Comparison of ENCODE assay signal across 9 cellular contexts in the genomic region with DNA sequence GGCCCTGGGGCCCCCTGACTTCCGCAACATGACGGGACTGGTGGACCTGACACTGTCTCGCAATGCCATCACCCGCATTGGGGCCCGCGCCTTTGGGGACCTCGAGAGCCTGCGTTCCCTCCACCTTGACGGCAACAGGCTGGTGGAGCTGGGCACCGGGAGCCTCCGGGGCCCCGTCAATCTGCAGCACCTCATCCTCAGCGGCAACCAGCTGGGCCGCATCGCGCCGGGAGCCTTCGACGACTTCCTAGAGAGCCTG. TPM values are rescaled to one million over a fixed set of nuclear protein-coding genes. Genes with fewer than 3 reads are reported as not detected.
DNase-seq lines count a peak whose midpoint lies in the region; ATAC-seq and TF ChIP-seq lines count a peak whose summit lies in the region.
"Had no signal": no experiment of that assay in that cellular context is flagged by ENCODE, and none has a peak within 500 bp of the region (broad histone marks: within the 10 kb centered on the region; RNA-seq: fewer than 3 reads in every experiment).

No MANE protein-coding gene starts in this region.

- H3K4me3 ChIP-seq in BLaER1 treated with 17β-estradiol and CSF1 and Interleukin-3, amounts not matched to agents 10 nM and 100 nM: peak overlapping the region; percentile 80 to 98 (median 91)
- H3K4me3 ChIP-seq in HUES64 (ENCODE audit: low read length) (peak overlapping the region; percentile 83), astrocyte of the cerebellum (ENCODE audit: low read depth, low read length) (peak overlapping the region; percentile 67), heart right ventricle (peak overlapping the region in 1 of 10 donors; percentile 78)

- in situ Hi-C loops in astrocyte of the cerebellum (cut with HindIII; ENCODE audit: low sequenced_read_pairs): no loop called here

- WGBS in HUES64: 92% methylated on average over 19 of the region's 19 CpGs
- WGBS in heart right ventricle, 2 donors: 94 to 97% methylated on average over 19 of the region's 19 CpGs

- H3K36me3 Mint-ChIP-seq in naive B cell: no peaks in the 10 kb centered on the region

- H3K9me3 Mint-ChIP-seq in naive B cell: peaks cover 0 to 2% (median 0%) of the 10 kb centered on the region in 7 donors

- H3K4me1 ChIP-seq in BLaER1 treated with 17β-estradiol and CSF1 and Interleukin-3, amounts not matched to agents 10 nM and 100 nM: peaks cover 57 to 82% (median 75%) of the 10 kb centered on the region in 10 experiments
- H3K4me1 ChIP-seq in HUES64 (ENCODE audit: insufficient read depth, low read length) (peaks cover 5% of the 10 kb centered on the region; the same call in 1 of the 2 replicates), heart right ventricle (peaks cover 0 to 15% (median 10%) of the 10 kb centered on the region in 9 donors)

- peak overlapping the region in 1 of 6 donors; percentile 14 for H3K27ac Mint-ChIP-seq in naive B cell

- no peaks in the 10 kb centered on the region for H3K27me3 Mint-ChIP-seq in naive B cell

- intact Hi-C loops in heart right ventricle (cut with DNase I): loop anchor here in 2 of 10 donors (2.0 to 5.0 kb wide), 2 partner anchors 99 to 101 kb away; a partner anchor contains a TSS

- ATAC-seq in naive B cell (ENCODE audit: low read depth in 2 of 2) (no peak), heart right ventricle (no peak)
- ATAC-seq: left lung had no signal

- no peak for TF ChIP-seq CTCF in astrocyte of the cerebellum (IDR thresholded peaks at IDR 0.05; ENCODE audit: low read depth, low read length, missing control alignments)
- TF ChIP-seq CTCF in heart right ventricle (IDR thresholded peaks at IDR 0.05): no peak

- H3K27ac ChIP-seq in BLaER1 treated with 17β-estradiol and CSF1 and Interleukin-3, amounts not matched to agents 10 nM and 100 nM: peak overlapping the region in 10 of 11 experiments; percentile 75 to 100 (median 99); a peak in 19 of 22 replicates
- H3K27ac ChIP-seq in HUES64 (ENCODE audit: low read depth, low read length): no peak overlapping the region
- H3K27ac ChIP-seq in heart right ventricle: peak overlapping the region in 1 of 10 donors; percentile 31
- H3K27ac ChIP-seq: left lung had no signal

- peaks cover 13 to 55% (median 51%) of the 10 kb centered on the region in 11 experiments; a peak in 21 of 22 replicates for H4K20me1 ChIP-seq in BLaER1 treated with 17β-estradiol and CSF1 and Interleukin-3, amounts not matched to agents 10 nM and 100 nM

- H3K9ac ChIP-seq in BLaER1 treated with 17β-estradiol and CSF1 and Interleukin-3, amounts not matched to agents 10 nM and 100 nM: peak overlapping the region; percentile 89 to 100 (median 98); a peak in 21 of 22 replicates
- no peak overlapping the region for H3K9ac ChIP-seq in HUES64 (ENCODE audit: low read depth, low read length)

- H3K4me3 Mint-ChIP-seq in naive B cell: peak overlapping the region; percentile 59 to 93 (median 76)

- peaks cover 21 to 47% (median 38%) of the 10 kb centered on the region in 11 experiments; a peak in 21 of 22 replicates for H3K36me3 ChIP-seq in BLaER1 treated with 17β-estradiol and CSF1 and Interleukin-3, amounts not matched to agents 10 nM and 100 nM
- H3K36me3 ChIP-seq in HUES64 (ENCODE audit: insufficient read depth, low read length) (peaks cover 12% of the 10 kb centered on the region; the same call in 1 of the 2 replicates), heart right ventricle (peaks cover 0 to 12% (median 0%) of the 10 kb centered on the region in 9 donors)

- H3K9me3 ChIP-seq in BLaER1 treated with 17β-estradiol and CSF1 and Interleukin-3, amounts not matched to agents 10 nM and 100 nM (replicated peaks in 1 of 11): no peaks in the 10 kb centered on the region
- H3K9me3 ChIP-seq in HUES64 (ENCODE audit: insufficient read depth, low read depth, low read length) (no peaks in the 10 kb centered on the region), heart right ventricle (no peaks in the 10 kb centered on the region)
- H3K9me3 ChIP-seq: left lung had no signal

- peak overlapping the region; percentile 86 to 100 (median 98) for H3K4me2 ChIP-seq in BLaER1 treated with 17β-estradiol and CSF1 and Interleukin-3, amounts not matched to agents 10 nM and 100 nM

- peaks cover 4 to 12% (median 7%) of the 10 kb centered on the region in 3 donors for H3K4me1 Mint-ChIP-seq in naive B cell

- no peaks in the 10 kb centered on the region for H3K27me3 ChIP-seq in BLaER1 treated with 17β-estradiol and CSF1 and Interleukin-3, amounts not matched to agents 10 nM and 100 nM
- H3K27me3 ChIP-seq in HUES64 (ENCODE audit: insufficient read depth, low read length) (no peaks in the 10 kb centered on the region), heart right ventricle (no peaks in the 10 kb centered on the region)
- H3K27me3 ChIP-seq: left lung had no signal

- DNase-seq in astrocyte of the cerebellum (ENCODE audit: low read depth): no peak
- DNase-seq in naive B cell: no peak
- no peak for DNase-seq in mucosa of gallbladder (ENCODE audit: low spot score)
- no peak for DNase-seq in heart right ventricle
- DNase-seq in HT-29 (ENCODE audit: low spot score): no peak
- DNase-seq in DMS79 treated with DMSO at 0.1 percent for 48 hours (lab: John Stamatoyannopoulos, UW): no peak

RNA-seq across cellular contexts. Expression of a gene that starts 1.0 kb away (rescaled TPM):
- 32.4 TPM for polyA plus RNA-seq in HUES64 (2013, experiment 1 of 2)
- 26.4 TPM for polyA plus RNA-seq in HUES64 (2013, experiment 2 of 2)
- polyA plus RNA-seq in naive B cell (ENCODE audit: low read depth in 6 of 6): 1 to 10 TPM in 2 of 6 donors, under 1 TPM in 4; 0.19 to 1.7 (median 0.70) TPM
- 7.3 TPM for total RNA-seq in mucosa of gallbladder
- 10 to 100 TPM in 9 of 10 donors, 1 to 10 TPM in 1; 9.1 to 20.7 (median 13.6) TPM for total RNA-seq in heart right ventricle
- polyA plus RNA-seq in heart right ventricle: 10 to 100 TPM; 13.7 to 33.1 TPM
- total RNA-seq in HT-29 (2014; rRNA removed; shearing (Covaris generic)): 122 and 124 TPM in 2 replicates

RNA-seq across cellular contexts. Expression of a gene that starts 14.6 kb away (rescaled TPM):
- polyA plus RNA-seq in HUES64 (2013, experiment 1 of 2): 27.1 TPM
- polyA plus RNA-seq in HUES64 (2013, experiment 2 of 2): 24.0 TPM
- 10 to 100 TPM; 16.3 to 31.9 (median 19.3) TPM for polyA plus RNA-seq in naive B cell (ENCODE audit: low read depth in 6 of 6)
- total RNA-seq in mucosa of gallbladder: 21.2 TPM
- 1 to 10 TPM; 2.5 to 7.5 (median 4.9) TPM for total RNA-seq in heart right ventricle
- polyA plus RNA-seq in heart right ventricle: 1 to 10 TPM; 3.4 to 9.2 TPM
- 122 and 138 TPM in 2 replicates for total RNA-seq in HT-29 (2014; rRNA removed; shearing (Covaris generic))
